Comparison of ENCODE assay signal across 8 cellular contexts in genomic region chr19:45528744-45529453, GRCh38. TPM values are rescaled to one million over a fixed set of nuclear protein-coding genes. Genes with fewer than 3 reads are reported as not detected.
DNase-seq lines count a peak whose midpoint lies in the region; ATAC-seq lines count a peak whose summit lies in the region.

No MANE protein-coding gene starts in this region.

- DNase-seq in AG20443 (ENCODE audit: low spot score) (peak; percentile 39), anterior cingulate cortex (lab: John Stamatoyannopoulos, UW) (peak in 46 of 58 donors; percentile 13 to 79 (median 46)), left colon (peak; percentile 70 to 75), GM19238 (ENCODE audit: insufficient read length, low spot score) (no peak)

- H3K27ac ChIP-seq in HUES6 (ENCODE audit: low read depth, low read length) (no peak overlapping the region), thymus (ENCODE audit: low read depth) (no peak overlapping the region)

- WGBS in thymus = 19% methylated on average over 51 of the region's 51 CpGs

- ATAC-seq in left colon (peak; percentile 76), GM21723 (IDR thresholded peaks at IDR 0.05; ENCODE audit: unreplicated experiment) (no peak), HG02884 (IDR thresholded peaks at IDR 0.05; ENCODE audit: unreplicated experiment) (no peak)

- H3K36me3 ChIP-seq in HUES6 (ENCODE audit: control insufficient read depth, insufficient read depth, low read length) = peaks cover 29% of the 10 kb centered on the region
- H3K36me3 ChIP-seq in thymus (ENCODE audit: control insufficient read depth, insufficient read depth) = peaks cover 25% of the 10 kb centered on the region

- peaks cover 16% of the 10 kb centered on the region for H3K9me3 ChIP-seq in HUES6 (ENCODE audit: control insufficient read depth, insufficient read depth, low read depth, low read length)
- H3K9me3 ChIP-seq in thymus (ENCODE audit: control insufficient read depth) = peaks cover 2% of the 10 kb centered on the region

- peaks cover 6% of the 10 kb centered on the region; the same call in 1 of the 2 replicates for H3K27me3 ChIP-seq in HUES6 (ENCODE audit: control insufficient read depth, insufficient read depth, low read length)
- no peaks in the 10 kb centered on the region for H3K27me3 ChIP-seq in thymus (ENCODE audit: control insufficient read depth, insufficient read depth)

- H3K4me3 ChIP-seq in HUES6 (ENCODE audit: low read depth, low read length) (peak overlapping the region; percentile 70), thymus (ENCODE audit: low read length) (peak overlapping the region; percentile 4)

- H3K9ac ChIP-seq in HUES6 (ENCODE audit: low read length) = peak overlapping the region; percentile 26

- intact Hi-C loops in left colon (cut with DNase I, micrococcal nuclease) = loop anchor here in 1 of 2 donors (10.0 kb wide), 1 partner anchor 46 kb away; no protein-coding TSS in a partner anchor

- H3K4me1 ChIP-seq in HUES6 (ENCODE audit: control insufficient read depth, insufficient read depth, low read length) (peaks cover 10% of the 10 kb centered on the region), thymus (ENCODE audit: control insufficient read depth, insufficient read depth, low read length) (peaks cover 4% of the 10 kb centered on the region)

RNA-seq across cellular contexts. Expression of gene VASP, which starts 21.6 kb away (rescaled TPM):
- total RNA-seq in left colon = 100 to 1,000 TPM; 218 to 260 TPM
- 138 TPM for polyA plus RNA-seq in thymus

RNA-seq across cellular contexts. Expression of gene PPM1N, which starts 30.7 kb away (rescaled TPM):
- total RNA-seq in left colon = 1 to 10 TPM in 1 of 2 donors, under 1 TPM in 1; 0.37 to 1.6 TPM
- polyA plus RNA-seq in thymus = 4.0 TPM

RNA-seq across cellular contexts. Expression of gene RTN2, which starts 32.1 kb away (rescaled TPM):
- 1 to 10 TPM; 3.4 to 6.1 TPM for total RNA-seq in left colon
- polyA plus RNA-seq in thymus = 5.0 TPM

RNA-seq across cellular contexts. Expression of gene OPA3, which starts 55.7 kb away (rescaled TPM):
- 10 to 100 TPM; 12.9 to 14.0 TPM for total RNA-seq in left colon
- polyA plus RNA-seq in thymus = 7.4 TPM
